Comparison of ENCODE assay signal across 24 cellular contexts in the genomic region with DNA sequence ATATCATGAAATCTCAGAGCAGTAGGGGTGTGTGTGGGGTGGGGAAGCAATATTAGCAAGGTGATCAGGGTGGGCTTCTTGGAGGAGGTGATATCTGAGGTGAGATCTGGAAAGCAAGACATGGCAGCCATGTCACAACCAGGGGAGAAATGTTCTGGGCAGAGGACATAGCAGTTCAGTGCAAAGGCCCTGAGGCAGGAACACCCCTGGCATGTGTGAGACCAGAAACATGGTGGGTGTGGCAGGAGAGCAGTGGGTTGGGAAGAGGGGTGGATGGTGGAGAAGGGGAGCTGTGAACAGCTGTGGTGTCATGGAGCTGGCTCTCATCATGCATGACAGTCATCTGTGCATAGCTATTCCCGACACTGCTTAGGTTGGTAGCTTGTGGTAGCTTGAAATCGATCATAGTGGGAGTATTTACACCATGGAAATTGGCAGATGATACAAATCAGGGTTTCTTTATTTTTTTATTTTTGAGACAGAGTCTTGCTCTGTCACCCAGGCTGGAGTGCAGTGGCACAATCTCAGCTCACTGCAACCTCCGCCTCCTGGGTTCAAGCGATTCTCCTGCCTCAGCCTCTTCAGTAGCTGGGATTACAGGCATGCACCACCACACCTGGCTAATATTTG. TPM values are rescaled to one million over a fixed set of nuclear protein-coding genes. Genes with fewer than 3 reads are reported as not detected.
"Had no signal": no experiment of that assay in that cellular context is flagged by ENCODE, and none has a peak within 500 bp of the region (broad histone marks: within the 10 kb centered on the region; RNA-seq: fewer than 3 reads in every experiment).

No MANE protein-coding gene starts in this region.

- H3K4me1 Mint-ChIP-seq: activated CD4-positive, alpha-beta T cell treated with anti-CD3 and anti-CD28 coated beads, Interleukin-2, amount 10 ng/mL, durations not matched to agents 7 days and 5 days; activated naive CD8-positive, alpha-beta T cell treated with anti-CD3 and anti-CD28 coated beads for 36 hours; activated T-helper 17 cell treated with anti-CD3 and anti-CD28 coated beads, Interleukin-2, amount 50 U/mL, for 72 hours had no signal

- H2AFZ ChIP-seq: PC-9 had no signal

- H3K36me3 Mint-ChIP-seq: activated CD4-positive, alpha-beta memory T cell treated with anti-CD3 and anti-CD28 coated beads for 36 hours; activated naive CD8-positive, alpha-beta T cell treated with anti-CD3 and anti-CD28 coated beads for 36 hours had no signal

- H3K4me3 Mint-ChIP-seq: activated CD4-positive, alpha-beta memory T cell treated with anti-CD3 and anti-CD28 coated beads for 36 hours; activated CD4-positive, alpha-beta T cell treated with anti-CD3 and anti-CD28 coated beads, Interleukin-2, amount 10 ng/mL, durations not matched to agents 7 days and 5 days; activated naive CD4-positive, alpha-beta T cell treated with anti-CD3 and anti-CD28 coated beads for 36 hours; activated naive CD8-positive, alpha-beta T cell treated with anti-CD3 and anti-CD28 coated beads for 36 hours; activated T-helper 17 cell treated with anti-CD3 and anti-CD28 coated beads, Interleukin-2, amount 50 U/mL, for 72 hours; T-helper 17 cell had no signal

- ATAC-seq: activated T-helper 17 cell treated with anti-CD3 and anti-CD28 coated beads, Interleukin-2, amount 50 U/mL, for 72 hours; T-helper 17 cell had no signal

- H3K27ac Mint-ChIP-seq: activated CD4-positive, alpha-beta memory T cell treated with anti-CD3 and anti-CD28 coated beads for 36 hours; activated CD4-positive, alpha-beta T cell treated with anti-CD3 and anti-CD28 coated beads, Interleukin-2, amount 10 ng/mL, durations not matched to agents 7 days and 5 days; activated naive CD4-positive, alpha-beta T cell treated with anti-CD3 and anti-CD28 coated beads for 36 hours; activated naive CD8-positive, alpha-beta T cell treated with anti-CD3 and anti-CD28 coated beads for 36 hours; activated T-helper 17 cell treated with anti-CD3 and anti-CD28 coated beads, Interleukin-2, amount 50 U/mL, for 72 hours; T-helper 17 cell had no signal

- H3K4me3 ChIP-seq: PC-9 had no signal

- H3K27me3 Mint-ChIP-seq: activated naive CD8-positive, alpha-beta T cell treated with anti-CD3 and anti-CD28 coated beads for 36 hours had no signal

- DNase-seq: activated CD4-positive, alpha-beta memory T cell treated with anti-CD3 and anti-CD28 coated beads for 36 hours; activated CD4-positive, alpha-beta T cell treated with anti-CD3 and anti-CD28 coated beads, Interleukin-2, amount 10 ng/mL, durations not matched to agents 7 days and 5 days; activated CD4-positive, CD25-positive, alpha-beta regulatory T cell; activated gamma-delta T cell; activated naive CD4-positive, alpha-beta T cell treated with anti-CD3 and anti-CD28 coated beads for 36 hours; activated naive CD8-positive, alpha-beta T cell treated with anti-CD3 and anti-CD28 coated beads for 36 hours; activated T-cell treated with anti-CD3 and anti-CD28 coated beads for 4 hours; activated T-cell treated with anti-CD3 and anti-CD28 coated beads, Interleukin-2, amount 50 U/mL, for 48 hours; brain microvascular endothelial cell; Karpas-422; MM.1S; NCI-H1105; NCI-H1436; NCI-H1694 treated with DMSO at 0.1 percent for 48 hours; NCI-H2029 treated with DMSO at 0.1 percent for 48 hours; NCI-H510A; NCI-H526 treated with DMSO at 0.1 percent for 48 hours; PC-9; SHP77 treated with DMSO at 0.1 percent for 48 hours; T-helper 17 cell; T1000 had no signal

- H3K9me3 Mint-ChIP-seq: activated CD4-positive, alpha-beta memory T cell treated with anti-CD3 and anti-CD28 coated beads for 36 hours; activated CD4-positive, alpha-beta T cell treated with anti-CD3 and anti-CD28 coated beads, Interleukin-2, amount 10 ng/mL, durations not matched to agents 7 days and 5 days; activated naive CD4-positive, alpha-beta T cell treated with anti-CD3 and anti-CD28 coated beads for 36 hours; activated naive CD8-positive, alpha-beta T cell treated with anti-CD3 and anti-CD28 coated beads for 36 hours; activated T-helper 17 cell treated with anti-CD3 and anti-CD28 coated beads, Interleukin-2, amount 50 U/mL, for 72 hours had no signal

- H3K36me3 ChIP-seq: brain microvascular endothelial cell had no signal

- H3K27ac ChIP-seq: brain microvascular endothelial cell, PC-9 had no signal

- H3K4me2 ChIP-seq: PC-9 had no signal

- H3K27me3 ChIP-seq: brain microvascular endothelial cell had no signal

RNA-seq across cellular contexts. Expression of a gene that starts 17.9 kb away (rescaled TPM):
- total RNA-seq: activated CD4-positive, alpha-beta memory T cell treated with anti-CD3 and anti-CD28 coated beads for 36 hours; activated CD4-positive, alpha-beta T cell treated with anti-CD3 and anti-CD28 coated beads, Interleukin-2, amount 10 ng/mL, durations not matched to agents 7 days and 5 days; activated CD8-positive, alpha-beta memory T cell treated with anti-CD3 and anti-CD28 coated beads for 36 hours; activated naive CD4-positive, alpha-beta T cell treated with anti-CD3 and anti-CD28 coated beads for 36 hours; activated naive CD8-positive, alpha-beta T cell treated with anti-CD3 and anti-CD28 coated beads for 36 hours; activated T-helper 17 cell treated with anti-CD3 and anti-CD28 coated beads, Interleukin-2, amount 50 U/mL, for 72 hours; cardiac septum; PC-9; T-helper 17 cell had no signal

RNA-seq across cellular contexts. Expression of a gene that starts 50.8 kb away (rescaled TPM):
- total RNA-seq: activated CD4-positive, alpha-beta memory T cell treated with anti-CD3 and anti-CD28 coated beads for 36 hours; activated CD4-positive, alpha-beta T cell treated with anti-CD3 and anti-CD28 coated beads, Interleukin-2, amount 10 ng/mL, durations not matched to agents 7 days and 5 days; activated naive CD4-positive, alpha-beta T cell treated with anti-CD3 and anti-CD28 coated beads for 36 hours; activated T-helper 17 cell treated with anti-CD3 and anti-CD28 coated beads, Interleukin-2, amount 50 U/mL, for 72 hours; PC-9; T-helper 17 cell had no signal
